12 cellular contexts compared by ENCODE assay signal in genomic region chr14:80356413-80356812, GRCh38.
DNase-seq lines count a peak whose midpoint lies in the region; ATAC-seq and TF ChIP-seq lines count a peak whose summit lies in the region.
"Had no signal": no experiment of that assay in that cellular context is flagged by ENCODE, and none has a peak within 500 bp of the region (broad histone marks: within the 10 kb centered on the region; RNA-seq: fewer than 3 reads in every experiment).

No MANE protein-coding gene starts in this region.

- H3K27ac Mint-ChIP-seq in endodermal cell: no peak overlapping the region
- H3K27ac Mint-ChIP-seq: activated naive CD8-positive, alpha-beta T cell; CD8-positive, alpha-beta T cell had no signal

- no peaks in the 10 kb centered on the region for H3K36me3 ChIP-seq in cardiac muscle cell
- H3K36me3 ChIP-seq in heart right ventricle: no peaks in the 10 kb centered on the region
- H3K36me3 ChIP-seq in endodermal cell (ENCODE audit: control insufficient read depth, insufficient read depth, low read length): no peaks in the 10 kb centered on the region
- no peaks in the 10 kb centered on the region for H3K36me3 ChIP-seq in left ventricle myocardium inferior
- H3K36me3 ChIP-seq: sigmoid colon had no signal

- H3K9me3 ChIP-seq in cardiac muscle cell (ENCODE audit: low read depth) (no peaks in the 10 kb centered on the region), heart right ventricle (no peaks in the 10 kb centered on the region), endodermal cell (ENCODE audit: control insufficient read depth, low read length) (no peaks in the 10 kb centered on the region), left ventricle myocardium inferior (replicated peaks) (no peaks in the 10 kb centered on the region)
- H3K9me3 ChIP-seq: sigmoid colon had no signal

- intact Hi-C loops in heart right ventricle (cut with DNase I): loop anchor here in 1 of 10 donors (10.0 kb wide), 1 partner anchor 302 kb away; no protein-coding TSS in a partner anchor
- intact Hi-C loops in left ventricle myocardium inferior (cut with micrococcal nuclease): no loop called here

- H3K36me3 Mint-ChIP-seq in endodermal cell (ENCODE audit: low read depth): no peaks in the 10 kb centered on the region
- H3K36me3 Mint-ChIP-seq: activated naive CD8-positive, alpha-beta T cell; CD8-positive, alpha-beta T cell had no signal

- TF ChIP-seq CTCF in cardiac muscle cell (IDR thresholded peaks at IDR 0.05; ENCODE audit: low read depth, low read length) (peak; percentile 59), heart right ventricle (IDR thresholded peaks at IDR 0.05) (no peak), endodermal cell (conservative IDR thresholded peaks at IDR 0.05) (peak; percentile 75), omental fat pad (IDR thresholded peaks at IDR 0.05) (no peak), left ventricle myocardium inferior (IDR thresholded peaks at IDR 0.05; ENCODE audit: borderline replicate concordance) (no peak)

- H3K4me3 ChIP-seq in cardiac muscle cell (no peak overlapping the region), heart right ventricle (no peak overlapping the region), endodermal cell (ENCODE audit: low read length) (no peak overlapping the region), left ventricle myocardium inferior (no peak overlapping the region)
- H3K4me3 ChIP-seq: sigmoid colon, SK-N-MC had no signal

- peak; percentile 16 to 49 for DNase-seq in cardiac muscle cell (ENCODE audit: low read depth in 1 of 2, low spot score in 1 of 2)
- DNase-seq in heart right ventricle: no peak
- peak; percentile 71 for DNase-seq in NCI-H69 (lab: John Stamatoyannopoulos, UW)
- DNase-seq in endodermal cell: peak; percentile 61
- DNase-seq in omental fat pad (ENCODE audit: low spot score): no peak
- no peak for DNase-seq in NCI-H2029 (lab: John Stamatoyannopoulos, UW)
- no peak for DNase-seq in NCI-H526 treated with DMSO at 0.1 percent for 48 hours (lab: John Stamatoyannopoulos, UW)
- DNase-seq in left ventricle myocardium inferior: no peak
- DNase-seq: CD8-positive, alpha-beta T cell; sigmoid colon had no signal

- 59 to 72% methylated on average over 2 of the region's 2 CpGs for WGBS in heart right ventricle, 2 donors
- WGBS in endodermal cell (ENCODE audit: insufficient coverage in 1 of 2, insufficient read length in 1 of 2), 2 experiments: 88% methylated on average over 1 of the region's 2 CpGs; no CpG with 5 or more reads in 1 of the 2 experiments

- H3K27me3 Mint-ChIP-seq in endodermal cell (ENCODE audit: insufficient read depth): no peaks in the 10 kb centered on the region
- H3K27me3 Mint-ChIP-seq: activated naive CD8-positive, alpha-beta T cell had no signal

- H3K27ac ChIP-seq in cardiac muscle cell (no peak overlapping the region), heart right ventricle (no peak overlapping the region), endodermal cell (ENCODE audit: low read depth, low read length) (no peak overlapping the region), left ventricle myocardium inferior (replicated peaks) (no peak overlapping the region)
- H3K27ac ChIP-seq: sigmoid colon, SK-N-MC had no signal

- no peak overlapping the region for H3K4me3 Mint-ChIP-seq in endodermal cell
- H3K4me3 Mint-ChIP-seq: activated naive CD8-positive, alpha-beta T cell; CD8-positive, alpha-beta T cell had no signal

- no peaks in the 10 kb centered on the region for H3K4me1 ChIP-seq in cardiac muscle cell (ENCODE audit: low read depth)
- H3K4me1 ChIP-seq in heart right ventricle: no peaks in the 10 kb centered on the region
- no peaks in the 10 kb centered on the region for H3K4me1 ChIP-seq in endodermal cell (ENCODE audit: control insufficient read depth, insufficient read depth, low read length)
- H3K4me1 ChIP-seq in left ventricle myocardium inferior: no peaks in the 10 kb centered on the region
- H3K4me1 ChIP-seq: sigmoid colon had no signal

- H3K9ac ChIP-seq in endodermal cell (ENCODE audit: extremely low read depth, low read length, poor library complexity, severe bottlenecking): no peak overlapping the region

- H3K9me3 Mint-ChIP-seq in endodermal cell: no peaks in the 10 kb centered on the region
- H3K9me3 Mint-ChIP-seq: CD8-positive, alpha-beta T cell had no signal

- no peak for ATAC-seq in heart right ventricle
- ATAC-seq in omental fat pad (ENCODE audit: low FRiP score): no peak
- ATAC-seq: CD8-positive, alpha-beta T cell had no signal

- H3K27me3 ChIP-seq in cardiac muscle cell (no peaks in the 10 kb centered on the region), heart right ventricle (no peaks in the 10 kb centered on the region), endodermal cell (ENCODE audit: control insufficient read depth, insufficient read depth, low read length, poor library complexity, severe bottlenecking) (no peaks in the 10 kb centered on the region), left ventricle myocardium inferior (ENCODE audit: low read depth) (no peaks in the 10 kb centered on the region)
- H3K27me3 ChIP-seq: sigmoid colon had no signal

- no peaks in the 10 kb centered on the region for H3K4me1 Mint-ChIP-seq in endodermal cell

Comparison
In these comparisons a context has a peak if more than half of its experiments do, and no peak if none do; other contexts are left out.
1. DNase-seq: peak in cardiac muscle cell (2 of 2), NCI-H69 (single experiment) and endodermal cell (single experiment); none in heart right ventricle (0 of 2), omental fat pad (single experiment), NCI-H2029 (single experiment), NCI-H526 treated with DMSO at 0.1 percent for 48 hours (single experiment) and left ventricle myocardium inferior (single experiment).
2. CTCF ChIP-seq: peak in cardiac muscle cell (single experiment) and endodermal cell (single experiment); none in heart right ventricle (0 of 9), omental fat pad (0 of 3) and left ventricle myocardium inferior (single experiment).